In genomic region chr7:74187915-74188675, GRCh38 we compare ENCODE assay signal across 11 cellular contexts. TPM values are rescaled to one million over a fixed set of nuclear protein-coding genes. Genes with fewer than 3 reads are reported as not detected.
DNase-seq lines count a peak whose midpoint lies in the region; ATAC-seq and TF ChIP-seq lines count a peak whose summit lies in the region.
"Had no signal": no experiment of that assay in that cellular context is flagged by ENCODE, and none has a peak within 500 bp of the region (broad histone marks: within the 10 kb centered on the region; RNA-seq: fewer than 3 reads in every experiment).

No MANE protein-coding gene starts in this region.

- no peak overlapping the region for H3K4me3 Mint-ChIP-seq in activated naive CD4-positive, alpha-beta T cell treated with anti-CD3 and anti-CD28 coated beads, Interleukin-2, amount 10 ng/mL, durations not matched to agents 7 days and 5 days
- no peak overlapping the region for H3K4me3 Mint-ChIP-seq in immature natural killer cell
- no peak overlapping the region for H3K4me3 Mint-ChIP-seq in type B pancreatic cell

- intact Hi-C loops in testis (cut with DNase I; ENCODE audit: low total_unique reads) = no loop called here

- in situ Hi-C loops in astrocyte of the spinal cord (cut with HindIII; ENCODE audit: low sequenced_read_pairs) = no loop called here

- no peaks in the 10 kb centered on the region for H3K9me3 ChIP-seq in testis

- no peak for ATAC-seq in activated naive CD4-positive, alpha-beta T cell treated with anti-CD3 and anti-CD28 coated beads, Interleukin-2, amount 50 U/mL, for 72 hours

- 64 to 67% methylated on average over 11 of the region's 11 CpGs for WGBS in testis, 2 donors

- TF ChIP-seq CTCF in astrocyte of the spinal cord (IDR thresholded peaks at IDR 0.05; ENCODE audit: low read depth, low read length) (no peak), type B pancreatic cell (conservative IDR thresholded peaks at IDR 0.05) (no peak), testis (IDR thresholded peaks at IDR 0.05) (no peak)

- TF ChIP-seq POLR2A in testis (IDR thresholded peaks at IDR 0.05) = no peak

- CTCF ChIA-PET in activated naive CD4-positive, alpha-beta T cell treated with anti-CD3 and anti-CD28 coated beads, Interleukin-2, amount 10 ng/mL, durations not matched to agents 7 days and 5 days (lab: Charles Lee) = interaction anchor here (1.3 to 3.9 kb wide), 2 partner anchors 10 to 18 kb away, joined by 4 to 14 read pairs; no protein-coding TSS in a partner anchor

- no peaks in the 10 kb centered on the region for H3K36me3 ChIP-seq in testis (ENCODE audit: low read depth, missing control alignments)

- H3K4me1 ChIP-seq in testis = peaks cover 22% of the 10 kb centered on the region

- H3K27ac Mint-ChIP-seq in activated naive CD4-positive, alpha-beta T cell treated with anti-CD3 and anti-CD28 coated beads, Interleukin-2, amount 50 U/mL, for 72 hours = peak overlapping the region; percentile 12 to 90
- no peak overlapping the region for H3K27ac Mint-ChIP-seq in activated naive CD4-positive, alpha-beta T cell treated with anti-CD3 and anti-CD28 coated beads, Interleukin-2, amount 10 ng/mL, durations not matched to agents 7 days and 5 days
- H3K27ac Mint-ChIP-seq in immature natural killer cell (peak overlapping the region in 5 of 6 donors; percentile 44 to 71 (median 62)), type B pancreatic cell (peak overlapping the region; percentile 47)

- H3K36me3 Mint-ChIP-seq in activated naive CD4-positive, alpha-beta T cell treated with anti-CD3 and anti-CD28 coated beads, Interleukin-2, amount 50 U/mL, for 72 hours = peaks cover 13 to 49% of the 10 kb centered on the region in 2 donors
- peaks cover 57% of the 10 kb centered on the region for H3K36me3 Mint-ChIP-seq in activated naive CD4-positive, alpha-beta T cell treated with anti-CD3 and anti-CD28 coated beads, Interleukin-2, amount 10 ng/mL, durations not matched to agents 7 days and 5 days
- peaks cover 6 to 47% (median 18%) of the 10 kb centered on the region in 3 donors for H3K36me3 Mint-ChIP-seq in immature natural killer cell
- peaks cover 34% of the 10 kb centered on the region for H3K36me3 Mint-ChIP-seq in type B pancreatic cell

- no peak overlapping the region for H3K27ac ChIP-seq in testis

- no peaks in the 10 kb centered on the region for H3K27me3 Mint-ChIP-seq in activated naive CD4-positive, alpha-beta T cell treated with anti-CD3 and anti-CD28 coated beads, Interleukin-2, amount 10 ng/mL, durations not matched to agents 7 days and 5 days
- H3K27me3 Mint-ChIP-seq in immature natural killer cell (ENCODE audit: low read depth in 3 of 3) = peaks cover 2 to 8% (median 7%) of the 10 kb centered on the region in 3 donors
- no peaks in the 10 kb centered on the region for H3K27me3 Mint-ChIP-seq in type B pancreatic cell
- H3K27me3 Mint-ChIP-seq: CD4-positive, CD25-positive, alpha-beta regulatory T cell had no signal

- H3K4me3 ChIP-seq in astrocyte of the spinal cord (ENCODE audit: low read depth, low read length) (no peak overlapping the region), testis (no peak overlapping the region)

- H3K27me3 ChIP-seq in testis = no peaks in the 10 kb centered on the region

- no peaks in the 10 kb centered on the region for H3K9me3 Mint-ChIP-seq in activated naive CD4-positive, alpha-beta T cell treated with anti-CD3 and anti-CD28 coated beads, Interleukin-2, amount 50 U/mL, for 72 hours
- H3K9me3 Mint-ChIP-seq in activated naive CD4-positive, alpha-beta T cell treated with anti-CD3 and anti-CD28 coated beads, Interleukin-2, amount 10 ng/mL, durations not matched to agents 7 days and 5 days = no peaks in the 10 kb centered on the region
- H3K9me3 Mint-ChIP-seq in immature natural killer cell = no peaks in the 10 kb centered on the region
- no peaks in the 10 kb centered on the region for H3K9me3 Mint-ChIP-seq in type B pancreatic cell
- H3K9me3 Mint-ChIP-seq: CD4-positive, CD25-positive, alpha-beta regulatory T cell had no signal

- no peak for DNase-seq in activated naive CD4-positive, alpha-beta T cell treated with anti-CD3 and anti-CD28 coated beads, Interleukin-2, amount 50 U/mL, for 72 hours (ENCODE audit: low spot score in 2 of 2)
- no peak for DNase-seq in activated naive CD4-positive, alpha-beta T cell treated with anti-CD3 and anti-CD28 coated beads, Interleukin-2, amount 10 ng/mL, durations not matched to agents 7 days and 5 days
- DNase-seq in astrocyte of the spinal cord (ENCODE audit: low read depth, low spot score) = peak; percentile 24
- no peak for DNase-seq in immature natural killer cell
- no peak for DNase-seq in type B pancreatic cell (ENCODE audit: extremely low spot score, unreplicated experiment)
- no peak for DNase-seq in NCI-H1092 (lab: John Stamatoyannopoulos, UW)
- no peak for DNase-seq in testis
- no peak for DNase-seq in cortex of kidney (lab: John Stamatoyannopoulos, UW)
- DNase-seq: activated CD4-positive, alpha-beta T cell treated with anti-CD3 and anti-CD28 coated beads, Interleukin-2, amount 50 U/mL, for 1 hour; CD4-positive, CD25-positive, alpha-beta regulatory T cell; NCI-H1436 had no signal

- peaks cover 42% of the 10 kb centered on the region for H3K4me1 Mint-ChIP-seq in activated naive CD4-positive, alpha-beta T cell treated with anti-CD3 and anti-CD28 coated beads, Interleukin-2, amount 10 ng/mL, durations not matched to agents 7 days and 5 days
- H3K4me1 Mint-ChIP-seq in immature natural killer cell (peaks cover 52 to 70% of the 10 kb centered on the region in 2 donors), type B pancreatic cell (ENCODE audit: unreplicated experiment) (peaks cover 20% of the 10 kb centered on the region)

RNA-seq across cellular contexts. Expression of gene EIF4H, which starts 13.9 kb away (rescaled TPM):
- total RNA-seq in activated naive CD4-positive, alpha-beta T cell treated with anti-CD3 and anti-CD28 coated beads, Interleukin-2, amount 50 U/mL, for 72 hours = 100 to 1,000 TPM; 255 to 470 TPM
- polyA plus RNA-seq in immature natural killer cell (100 to 1,000 TPM; 177 to 278 (median 246) TPM), testis (ENCODE audit: insufficient read depth, low read depth, low replicate concordance) (217 TPM)
- total RNA-seq in type B pancreatic cell (ENCODE audit: low replicate concordance) (250 and 251 TPM in 2 replicates), testis (100 to 1,000 TPM; 142 to 157 TPM)

RNA-seq across cellular contexts. Expression of gene LAT2, which starts 21.7 kb away (rescaled TPM):
- total RNA-seq in activated naive CD4-positive, alpha-beta T cell treated with anti-CD3 and anti-CD28 coated beads, Interleukin-2, amount 50 U/mL, for 72 hours = 1 to 10 TPM; 7.7 to 9.6 TPM
- 100 to 1,000 TPM; 231 to 266 (median 256) TPM for polyA plus RNA-seq in immature natural killer cell
- total RNA-seq in type B pancreatic cell (ENCODE audit: low replicate concordance) = 0.24 and 0.89 TPM in 2 replicates
- 1 to 10 TPM; 2.4 to 4.3 TPM for total RNA-seq in testis
- polyA plus RNA-seq in testis (ENCODE audit: insufficient read depth, low read depth, low replicate concordance) = 5.1 TPM
